ENCODE assay signal across 19 cellular contexts in the genomic region with DNA sequence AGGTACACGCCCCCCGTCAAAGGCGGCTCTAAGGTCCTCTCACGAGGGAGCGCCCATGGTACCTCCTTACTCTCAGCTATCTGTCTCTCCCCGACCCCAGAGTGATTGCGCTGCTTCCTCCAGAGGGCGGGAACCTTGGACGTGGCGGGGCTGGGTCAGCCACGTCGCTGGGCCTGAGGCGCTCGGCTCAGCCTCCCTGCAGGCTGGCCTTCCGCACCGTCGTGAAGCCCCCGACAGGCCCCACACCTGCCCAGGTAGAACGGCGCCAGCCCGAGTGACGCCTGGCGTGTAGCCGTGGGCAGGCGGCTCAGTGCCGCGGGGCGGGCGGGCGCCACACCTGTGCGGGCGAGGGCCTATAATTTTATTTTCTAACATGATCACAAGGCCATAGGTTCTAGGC.
DNase-seq lines count a peak whose midpoint lies in the region; ATAC-seq and TF ChIP-seq lines count a peak whose summit lies in the region.
"Had no signal": no experiment of that assay in that cellular context is flagged by ENCODE, and none has a peak within 500 bp of the region (broad histone marks: within the 10 kb centered on the region; RNA-seq: fewer than 3 reads in every experiment).

No MANE protein-coding gene starts in this region.

- H3K4me1 Mint-ChIP-seq in GM23338 (no peaks in the 10 kb centered on the region), WTC11 (peaks cover 3% of the 10 kb centered on the region; the same call in 1 of the 2 replicates)
- H3K4me1 Mint-ChIP-seq in stimulated activated memory B cell treated with anti-CD40 and anti-IgM and Interleukin-4, amounts not matched to agents 10 μg/mL and 1 μg/mL and 100 μg/mL, for 72 hours = no peaks in the 10 kb centered on the region
- H3K4me1 Mint-ChIP-seq: CD14-positive monocyte had no signal

- H3K9me2 ChIP-seq in GM23338 (ENCODE audit: insufficient read depth) = no peaks in the 10 kb centered on the region

- POLR2A ChIA-PET in WTC11 (lab: Charles Lee) = no interaction called here

- H3K9me3 Mint-ChIP-seq in GM23338 (no peaks in the 10 kb centered on the region), WTC11 (peaks cover 20% of the 10 kb centered on the region)
- peaks cover 4% of the 10 kb centered on the region for H3K9me3 Mint-ChIP-seq in stimulated activated memory B cell treated with anti-CD40 and anti-IgM and Interleukin-4, amounts not matched to agents 10 μg/mL and 1 μg/mL and 100 μg/mL, for 72 hours
- H3K9me3 Mint-ChIP-seq: CD8-positive, alpha-beta T cell had no signal

- no peaks in the 10 kb centered on the region for H3F3A ChIP-seq in GM23338 (replicated peaks; ENCODE audit: low read depth)

- no peak overlapping the region for H3K27ac Mint-ChIP-seq in GM23338
- H3K27ac Mint-ChIP-seq in WTC11 = no peak overlapping the region
- H3K27ac Mint-ChIP-seq in stimulated activated memory B cell treated with anti-CD40 and anti-IgM and Interleukin-4, amounts not matched to agents 10 μg/mL and 1 μg/mL and 100 μg/mL, for 72 hours = no peak overlapping the region
- H3K27ac Mint-ChIP-seq: CD14-positive monocyte; CD8-positive, alpha-beta T cell had no signal

- no peaks in the 10 kb centered on the region for H4K20me1 ChIP-seq in GM23338 (replicated peaks; ENCODE audit: insufficient read depth)
- H4K20me1 ChIP-seq: BLaER1 had no signal

- CTCF ChIA-PET in WTC11 (lab: Charles Lee) = interaction anchor here (0.7 kb wide), 1 partner anchor 17 kb away, joined by 3 read pairs; no protein-coding TSS in a partner anchor

- H3K27ac ChIP-seq in GM23338 (ENCODE audit: low read depth) = no peak overlapping the region
- H3K27ac ChIP-seq: BLaER1, GM23248 had no signal

- no peak overlapping the region for H3K4me2 ChIP-seq in GM23338
- H3K4me2 ChIP-seq: BLaER1 had no signal

- TF ChIP-seq CTCF in GM23338 (conservative IDR thresholded peaks at IDR 0.05; ENCODE audit: low read depth in 2 of 2) (no peak), WTC11 (IDR thresholded peaks at IDR 0.05) (no peak)

- no peaks in the 10 kb centered on the region for H3K27me3 Mint-ChIP-seq in GM23338 (ENCODE audit: insufficient read depth, low read depth, poor library complexity)
- peaks cover 5% of the 10 kb centered on the region for H3K27me3 Mint-ChIP-seq in WTC11 (ENCODE audit: low read depth)
- H3K27me3 Mint-ChIP-seq in stimulated activated memory B cell treated with anti-CD40 and anti-IgM and Interleukin-4, amounts not matched to agents 10 μg/mL and 1 μg/mL and 100 μg/mL, for 72 hours = peaks cover 30% of the 10 kb centered on the region

- no peaks in the 10 kb centered on the region for H3K79me2 ChIP-seq in GM23338 (replicated peaks; ENCODE audit: insufficient read depth)

- peak; percentile 96 for ATAC-seq in GM23338
- ATAC-seq in WTC11 = peak; percentile 95
- peak; percentile 16 for ATAC-seq in stimulated activated memory B cell treated with anti-CD40 and anti-IgM and Interleukin-4, amounts not matched to agents 10 μg/mL and 1 μg/mL and 100 μg/mL, for 72 hours
- no peak for ATAC-seq in GM21526 (IDR thresholded peaks at IDR 0.05; ENCODE audit: low FRiP score, unreplicated experiment)
- ATAC-seq: CD8-positive, alpha-beta T cell; GM12878 had no signal

- H2AFZ ChIP-seq in GM23338 = no peak overlapping the region; the same call in 1 of the 2 replicates
- H2AFZ ChIP-seq: GM23248 had no signal

- H3K36me3 ChIP-seq in GM23338 (ENCODE audit: insufficient read depth) = no peaks in the 10 kb centered on the region
- H3K36me3 ChIP-seq: BLaER1 had no signal

- no peaks in the 10 kb centered on the region for H3K4me1 ChIP-seq in GM23338 (ENCODE audit: insufficient read depth)
- H3K4me1 ChIP-seq: BLaER1 had no signal

- H3K36me3 Mint-ChIP-seq in GM23338 (ENCODE audit: low read depth) (no peaks in the 10 kb centered on the region), WTC11 (no peaks in the 10 kb centered on the region)
- no peaks in the 10 kb centered on the region for H3K36me3 Mint-ChIP-seq in stimulated activated memory B cell treated with anti-CD40 and anti-IgM and Interleukin-4, amounts not matched to agents 10 μg/mL and 1 μg/mL and 100 μg/mL, for 72 hours
- H3K36me3 Mint-ChIP-seq: CD14-positive monocyte; CD8-positive, alpha-beta T cell had no signal

- H3K4me3 Mint-ChIP-seq in GM23338 (no peak overlapping the region), WTC11 (no peak overlapping the region)
- H3K4me3 Mint-ChIP-seq in stimulated activated memory B cell treated with anti-CD40 and anti-IgM and Interleukin-4, amounts not matched to agents 10 μg/mL and 1 μg/mL and 100 μg/mL, for 72 hours = no peak overlapping the region
- H3K4me3 Mint-ChIP-seq: CD14-positive monocyte; CD8-positive, alpha-beta T cell had no signal

- H3K4me3 ChIP-seq in GM23338 = no peak overlapping the region
- H3K4me3 ChIP-seq: BLaER1, GM12878, GM23248 had no signal

- no peaks in the 10 kb centered on the region for H3K27me3 ChIP-seq in GM23338 (ENCODE audit: insufficient read depth)
- H3K27me3 ChIP-seq: BLaER1 had no signal

- DNase-seq in GM23338 (ENCODE audit: low spot score) = peak; percentile 41
- peak; percentile 42 for DNase-seq in WTC11 (ENCODE audit: low spot score)
- peak; percentile 8 for DNase-seq in iPS-NIHi7 (ENCODE audit: extremely low spot score)
- DNase-seq in cerebellum (ENCODE audit: low spot score) = no peak
- DNase-seq in central memory CD4-positive, alpha-beta T cell = no peak
- DNase-seq in T-helper 1 cell = no peak
- DNase-seq: 8988T; Calu3; CD8-positive, alpha-beta T cell; DMS 273 treated with DMSO at 0.1 percent for 48 hours; DMS53; DND-41; EL; GM23248 had no signal

TF ChIP-seq in GM23338, 12 proteins besides CTCF, POLR2A, EP300 and RAD21 (continues in another document):
- TF ChIP-seq EZH2phosphoT487 (IDR thresholded peaks at IDR 0.05; ENCODE audit: unreplicated experiment) = no peak

TF ChIP-seq in WTC11, 78 proteins besides CTCF, POLR2A, EP300 and RAD21:
- no peak for TF ChIP-seq ESRRA (CRISPR knock-in tag; IDR thresholded peaks at IDR 0.05; ENCODE audit: borderline replicate concordance)

Comparison
In these comparisons a context has a peak if more than half of its experiments do, and no peak if none do; other contexts are left out.
1. DNase-seq: peak in GM23338 (single experiment), WTC11 (single experiment) and iPS-NIHi7 (single experiment); none in cerebellum (single experiment), central memory CD4-positive, alpha-beta T cell (single experiment) and T-helper 1 cell (0 of 5).